9 cellular contexts compared by ENCODE assay signal in the genomic region with DNA sequence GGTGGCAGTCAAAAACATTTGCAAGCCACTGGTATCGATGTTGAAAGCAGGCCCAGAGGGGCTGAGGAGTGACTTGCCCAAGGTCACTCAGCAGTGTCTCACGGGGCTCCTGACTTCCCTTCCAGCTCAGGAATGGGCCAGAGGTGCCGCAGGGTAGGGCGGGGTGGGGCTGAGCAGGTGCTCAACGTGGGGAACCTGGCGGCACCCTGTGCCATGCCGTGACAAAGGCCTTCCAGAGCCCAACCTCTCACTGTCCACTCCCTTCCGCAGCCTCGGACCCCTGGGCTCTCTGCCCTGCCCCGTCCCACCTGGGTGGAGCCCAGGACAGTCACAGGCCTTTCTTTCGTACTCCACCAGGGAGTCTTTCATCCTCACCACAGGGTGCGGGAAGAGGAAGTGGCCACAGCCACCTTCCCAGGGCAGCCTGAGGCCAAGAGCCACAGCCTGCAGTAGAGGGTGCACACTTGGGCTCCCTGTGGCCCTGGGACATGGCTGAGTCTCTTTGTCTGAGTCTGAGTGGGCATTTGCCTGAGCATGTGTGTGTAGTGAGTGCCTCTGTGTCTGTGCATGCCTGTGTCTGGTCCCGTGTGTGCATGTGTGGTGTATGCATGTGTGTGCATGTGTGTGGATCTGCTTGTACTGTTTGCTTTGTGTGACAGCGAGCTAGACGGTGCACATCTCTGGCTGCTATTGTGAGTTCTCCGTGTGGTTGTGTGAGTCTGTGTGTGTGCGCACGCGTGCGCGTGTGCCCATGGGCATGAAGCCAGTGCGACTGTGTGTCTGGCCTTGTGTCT. TPM values are rescaled to one million over a fixed set of nuclear protein-coding genes. Genes with fewer than 3 reads are reported as not detected.
DNase-seq lines count a peak whose midpoint lies in the region; ATAC-seq, FAIRE-seq and TF ChIP-seq lines count a peak whose summit lies in the region.
"Had no signal": no experiment of that assay in that cellular context is flagged by ENCODE, and none has a peak within 500 bp of the region (broad histone marks: within the 10 kb centered on the region; RNA-seq: fewer than 3 reads in every experiment).

No MANE protein-coding gene starts in this region.

- H3K27ac ChIP-seq in small intestine (ENCODE audit: low read depth in 1 of 2, low read length in 1 of 2): peak overlapping the region; percentile 63 to 64

- H3K4me1 ChIP-seq in small intestine (ENCODE audit: control insufficient read depth in 2 of 2, insufficient read depth in 1 of 2, low read depth in 1 of 2, low read length in 1 of 2): peaks cover 2 to 5% of the 10 kb centered on the region in 2 donors
- peaks cover 30% of the 10 kb centered on the region for H3K4me1 ChIP-seq in BE2C

- DNase-seq in NOMO-1 treated with DMSO at 0.1 percent for 48 hours (lab: John Stamatoyannopoulos, UW; ENCODE audit: unreplicated experiment): peak; percentile 33
- no peak for DNase-seq in NOMO-1 treated with dmso at 0.1 percent for 144 hours (lab: John Stamatoyannopoulos, UW; ENCODE audit: unreplicated experiment)
- DNase-seq in RKO (ENCODE audit: low spot score): peak; percentile 21
- DNase-seq in small intestine: peak; percentile 74
- no peak for DNase-seq in BE2C

- TF ChIP-seq CTCF in BE2C (IDR thresholded peaks at IDR 0.05; ENCODE audit: low read depth, low read length): no peak

- H3K27me3 ChIP-seq in small intestine (ENCODE audit: control insufficient read depth in 2 of 2, insufficient read depth in 2 of 2, low read length in 2 of 2) (no peaks in the 10 kb centered on the region), BE2C (no peaks in the 10 kb centered on the region)

- 23 to 56% (median 44%) methylated on average over 22 of the region's 22 CpGs for WGBS in small intestine, 3 donors

- no peak for FAIRE-seq in small intestine (lab: Jason Lieb, UNC)

- no peak overlapping the region for H3K4me3 ChIP-seq in small intestine (ENCODE audit: low read depth in 1 of 2, low read length in 2 of 2)
- H3K4me3 ChIP-seq in BE2C (ENCODE audit: low read depth, low read length): no peak overlapping the region; the same call in 1 of the 2 replicates

- H3K36me3 ChIP-seq in small intestine (ENCODE audit: control insufficient read depth in 2 of 2, insufficient read depth in 2 of 2, low read length in 2 of 2) (no peaks in the 10 kb centered on the region), BE2C (no peaks in the 10 kb centered on the region)

- no peaks in the 10 kb centered on the region for H3K9me3 ChIP-seq in small intestine (ENCODE audit: control insufficient read depth, low read depth)
- no peaks in the 10 kb centered on the region for H3K9me3 ChIP-seq in BE2C

- peak; percentile 50 for ATAC-seq in esophagus mucosa
- ATAC-seq in HG03439 (IDR thresholded peaks at IDR 0.05; ENCODE audit: unreplicated experiment): no peak
- ATAC-seq in HG03135 (IDR thresholded peaks at IDR 0.05; ENCODE audit: unreplicated experiment): no peak

RNA-seq across cellular contexts. Expression of a gene that starts 6.0 kb away (rescaled TPM):
- 0.24 TPM for total RNA-seq in esophagus mucosa
- 1 to 10 TPM; 3.0 to 7.7 (median 4.2) TPM for polyA plus RNA-seq in small intestine
- 1.8 TPM for polyA plus RNA-seq in BE2C (2012; ENCODE audit: insufficient read depth, insufficient read length, low read depth)

RNA-seq across cellular contexts. Expression of a gene that starts 14.0 kb away (rescaled TPM):
- 0.28 TPM for total RNA-seq in esophagus mucosa
- polyA plus RNA-seq in small intestine: under 1 TPM in 1 of 3 donors, not detected in 2; 0.55 TPM
- not detected for polyA plus RNA-seq in BE2C (2012; ENCODE audit: insufficient read depth, insufficient read length, low read depth)
- total RNA-seq: A673 had no signal

RNA-seq across cellular contexts. Expression of a gene that starts 36.7 kb away (rescaled TPM):
- total RNA-seq in esophagus mucosa: 43.7 TPM
- 1 to 10 TPM; 2.0 to 7.0 (median 2.2) TPM for polyA plus RNA-seq in small intestine
- polyA plus RNA-seq in BE2C (2012; ENCODE audit: insufficient read depth, insufficient read length, low read depth): 3.8 TPM

Comparison
In these comparisons a context has a peak if more than half of its experiments do, and no peak if none do; other contexts are left out.
1. DNase-seq: peak in NOMO-1 treated with DMSO at 0.1 percent for 48 hours (single experiment), RKO (single experiment) and small intestine (single experiment); none in NOMO-1 treated with dmso at 0.1 percent for 144 hours (single experiment) and BE2C (single experiment).